25 cellular contexts compared by ENCODE assay signal in the genomic region with DNA sequence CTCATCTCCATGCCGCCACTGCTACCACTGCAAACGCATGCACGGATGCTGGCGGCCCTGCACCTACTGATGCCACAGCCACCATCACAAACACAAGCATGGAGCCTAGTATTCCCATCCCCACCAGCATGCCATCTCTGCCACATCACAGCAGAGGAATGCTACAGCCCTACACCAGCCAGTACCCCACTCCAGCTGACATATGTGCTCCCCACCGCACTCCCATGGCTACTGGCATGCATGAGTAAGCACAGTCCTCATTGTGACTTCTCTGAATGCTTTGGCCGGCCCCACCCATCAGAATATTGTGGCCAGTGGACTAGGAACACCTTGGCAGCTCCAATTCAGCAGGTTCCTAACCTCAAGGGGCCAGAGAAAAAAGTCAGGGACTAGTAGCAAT.
"Had no signal": no experiment of that assay in that cellular context is flagged by ENCODE, and none has a peak within 500 bp of the region (broad histone marks: within the 10 kb centered on the region; RNA-seq: fewer than 3 reads in every experiment).

No MANE protein-coding gene starts in this region.

- H3K4me2 ChIP-seq: neural progenitor cell had no signal

- DNase-seq: activated CD4-positive, alpha-beta memory T cell treated with anti-CD3 and anti-CD28 coated beads, Interleukin-2, amount 10 ng/mL, durations not matched to agents 7 days and 5 days; activated CD4-positive, alpha-beta T cell treated with anti-CD3 and anti-CD28 coated beads, Interleukin-2, amount 10 ng/mL, durations not matched to agents 24 days and 14 days; activated CD4-positive, CD25-positive, alpha-beta regulatory T cell treated with anti-CD3 and anti-CD28 coated beads, Interleukin-2, amount 50 U/mL, for 72 hours; activated CD8-positive, alpha-beta memory T cell treated with anti-CD3 and anti-CD28 coated beads, Interleukin-2, amount 50 U/mL, for 48 hours; activated gamma-delta T cell; activated naive CD4-positive, alpha-beta T cell treated with anti-CD3 and anti-CD28 coated beads, Interleukin-2, amount 50 U/mL, for 16 hours; activated naive CD8-positive, alpha-beta T cell treated with anti-CD3 and anti-CD28 coated beads, Interleukin-2, amount 50 U/mL, for 24 hours; activated T-cell treated with anti-CD3 and anti-CD28 coated beads, Interleukin-2, amount 50 U/mL, for 24 hours; amygdala; central memory CD4-positive, alpha-beta T cell; head of caudate nucleus; hippocampal formation; immature natural killer cell; kidney; midbrain; naive thymus-derived CD8-positive, alpha-beta T cell; occipital lobe; spleen; stimulated activated naive CD4-positive, alpha-beta T cell treated with Interleukin-2 at 50 U/mL for 16 hours; T-helper 2 cell had no signal

- H3K36me3 ChIP-seq: gastroesophageal sphincter, neural progenitor cell, spleen, vagina had no signal

- H3K4me3 ChIP-seq: gastroesophageal sphincter, neural progenitor cell, spleen, vagina had no signal

- H3K27ac ChIP-seq: gastroesophageal sphincter, neural progenitor cell, spleen, vagina had no signal

- H3K4me1 ChIP-seq: gastroesophageal sphincter, neural progenitor cell, spleen, vagina had no signal

- H3K27me3 ChIP-seq: gastroesophageal sphincter, neural progenitor cell, spleen, vagina had no signal

- H2AFZ ChIP-seq: neural progenitor cell had no signal

- FAIRE-seq: endothelial cell of umbilical vein, kidney had no signal

- ATAC-seq: activated naive CD8-positive, alpha-beta T cell treated with anti-CD3 and anti-CD28 coated beads, Interleukin-2, amount 50 U/mL, for 24 hours; gastroesophageal sphincter; naive thymus-derived CD8-positive, alpha-beta T cell; right cardiac atrium had no signal

- H3K9me3 ChIP-seq: vagina had no signal

- H3K9ac ChIP-seq: neural progenitor cell had no signal
